ENCODE assay signal across 2 cellular contexts in genomic region chr6:83951423-83951822, GRCh38.
A peak's percentile ranks its signal among the peaks of the same experiment; 100 is the strongest.
DNase-seq lines count a peak whose midpoint lies in the region; ATAC-seq, FAIRE-seq and TF ChIP-seq lines count a peak whose summit lies in the region.
"Not testable (repeated sequence)": the region's sequence is repeated elsewhere in the genome, so short reads cannot be mapped to it uniquely, and the experiment has no call there.

No MANE protein-coding gene starts in this region.

- not testable (repeated sequence) for H3K4me1 ChIP-seq in HEK293 (ENCODE audit: control insufficient read depth, insufficient read depth, low read length); K562 (replicated peaks in 1 of 2; ENCODE audit: control insufficient read depth in 2 of 2, insufficient read depth in 2 of 2, low read length in 2 of 2)

- H3K79me2 ChIP-seq in K562 (ENCODE audit: control insufficient read depth, insufficient read depth, low read length), result not testable (repeated sequence)

- intact Hi-C loops in K562 (cut with micrococcal nuclease), result not testable (repeated sequence)

- not testable (repeated sequence) for DNase-seq in K562 (ENCODE audit: extremely low read depth in 1 of 4, low spot score in 3 of 4)

- not testable (repeated sequence) for H3K9me3 ChIP-seq in HEK293 (ENCODE audit: control insufficient read depth, insufficient read depth, low read depth, low read length); K562 (replicated peaks; ENCODE audit: control insufficient read depth, insufficient read depth, low read depth, low read length)

- H4K20me1 ChIP-seq in K562 (replicated peaks; ENCODE audit: control insufficient read depth, insufficient read depth, low read length), result not testable (repeated sequence)

- H3K27me3 ChIP-seq in K562 (ENCODE audit: control insufficient read depth in 2 of 2, insufficient read depth in 2 of 2, low read length in 2 of 2), result not testable (repeated sequence)

- FAIRE-seq in K562 (lab: Jason Lieb, UNC), result not testable (repeated sequence)

- WGBS in K562 (ENCODE audit: insufficient coverage, low coverage, missing lambda C conversion rate), result 92% methylated on average over 2 of the region's 2 CpGs

- TF ChIP-seq POLR2A in K562 (conservative IDR thresholded peaks at IDR 0.05), result not testable (repeated sequence)

- CTCF ChIA-PET in HEK293 (lab: Yijun Ruan, JAX); K562 (lab: Yijun Ruan, JAX; ENCODE audit: low intra/inter-chr PET ratio): not testable (repeated sequence)

- POLR2A ChIA-PET in HEK293 (lab: Yijun Ruan, JAX); K562 (lab: Yijun Ruan, JAX): not testable (repeated sequence)

- not testable (repeated sequence) for ATAC-seq in K562

- in situ Hi-C loops in K562 (cut with MboI), result not testable (repeated sequence)

- peaks cover 0 to 13% of the 10 kb centered on the region in 2 experiments; a peak in 1 of 3 replicates for H3K36me3 ChIP-seq in HEK293 (ENCODE audit: control insufficient read depth in 2 of 2, insufficient read depth in 1 of 2, low read length in 2 of 2)
- H3K36me3 ChIP-seq in K562 (ENCODE audit: control insufficient read depth, insufficient read depth, low read length), result not testable (repeated sequence)

- H3K9me1 ChIP-seq in K562 (ENCODE audit: control insufficient read depth, insufficient read depth, low read length), result not testable (repeated sequence)

- H2AFZ ChIP-seq in K562 (ENCODE audit: low read depth, low read length), result not testable (repeated sequence)

- not testable (repeated sequence) for TF ChIP-seq RAD21 in K562 (CRISPR knock-in tag; conservative IDR thresholded peaks at IDR 0.05 in 1 of 2, IDR thresholded peaks at IDR 0.05 in 1 of 2)

- H3K4me3 ChIP-seq in HEK293 (ENCODE audit: low read depth, low read length); K562: not testable (repeated sequence)

- BruUV-seq in K562 (replicated peaks; lab: Mats Ljungman, UMichigan), result not testable (repeated sequence)

- not testable (repeated sequence) for H3K27ac ChIP-seq in HEK293 (ENCODE audit: extremely low read depth, low read depth, low read length); K562 (ENCODE audit: extremely low read depth, low read depth, low read length)

- TF ChIP-seq EP300 in K562 (IDR thresholded peaks at IDR 0.05; ENCODE audit: low read length), result not testable (repeated sequence)

- not testable (repeated sequence) for H3K9ac ChIP-seq in K562 (ENCODE audit: insufficient read depth in 1 of 2, low read depth in 2 of 2, low read length in 2 of 2)

- not testable (repeated sequence) for H3K4me2 ChIP-seq in K562 (ENCODE audit: insufficient read depth, low read length)

- TF ChIP-seq CTCF in HEK293 (tag by site-specific recombination; IDR thresholded peaks at IDR 0.05); K562 (IDR thresholded peaks at IDR 0.05 in 2 of 3, conservative IDR thresholded peaks at IDR 0.05 in 1 of 3; ENCODE audit: insufficient read depth in 2 of 3, low read depth in 1 of 3, low read length in 3 of 3): not testable (repeated sequence)

TF ChIP-seq in HEK293, 187 proteins besides CTCF, POLR2A, EP300 and RAD21:
- TF ChIP-seq, protein P1, sequence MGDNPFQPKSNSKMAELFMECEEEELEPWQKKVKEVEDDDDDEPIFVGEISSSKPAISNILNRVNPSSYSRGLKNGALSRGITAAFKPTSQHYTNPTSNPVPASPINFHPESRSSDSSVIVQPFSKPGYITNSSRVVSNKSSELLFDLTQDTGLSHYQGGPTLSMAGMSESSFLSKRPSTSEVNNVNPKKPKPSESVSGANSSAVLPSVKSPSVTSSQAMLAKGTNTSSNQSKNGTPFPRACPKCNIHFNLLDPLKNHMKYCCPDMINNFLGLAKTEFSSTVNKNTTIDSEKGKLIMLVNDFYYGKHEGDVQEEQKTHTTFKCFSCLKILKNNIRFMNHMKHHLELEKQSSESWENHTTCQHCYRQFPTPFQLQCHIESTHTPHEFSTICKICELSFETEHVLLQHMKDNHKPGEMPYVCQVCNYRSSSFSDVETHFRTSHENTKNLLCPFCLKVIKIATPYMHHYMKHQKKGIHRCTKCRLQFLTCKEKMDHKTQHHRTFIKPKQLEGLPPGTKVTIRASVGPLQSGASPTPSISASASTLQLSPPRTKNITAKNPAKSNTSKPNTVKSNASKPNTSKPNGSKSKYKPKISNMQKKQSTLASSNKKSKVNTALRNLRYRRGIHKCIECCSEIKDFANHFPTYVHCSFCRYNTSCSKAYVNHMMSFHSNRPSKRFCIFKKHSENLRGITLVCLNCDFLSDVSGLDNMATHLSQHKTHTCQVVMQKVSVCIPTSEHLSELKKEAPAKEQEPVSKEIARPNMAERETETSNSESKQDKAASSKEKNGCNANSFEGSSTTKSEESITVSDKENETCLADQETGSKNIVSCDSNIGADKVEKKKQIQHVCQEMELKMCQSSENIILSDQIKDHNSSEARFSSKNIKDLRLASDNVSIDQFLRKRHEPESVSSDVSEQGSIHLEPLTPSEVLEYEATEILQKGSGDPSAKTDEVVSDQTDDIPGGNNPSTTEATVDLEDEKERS (tag by site-specific recombination; IDR thresholded peaks at IDR 0.05), result peak; percentile 73; the same call in 1 of the 2 replicates
- TF ChIP-seq ZNF146 (tag by site-specific recombination; IDR thresholded peaks at IDR 0.05), result peak; percentile 98

TF ChIP-seq in K562, 482 proteins besides CTCF, POLR2A, EP300 and RAD21:
- peak; percentile 88 for TF ChIP-seq ZNF146 (CRISPR knock-in tag; IDR thresholded peaks at IDR 0.05; ENCODE audit: unreplicated experiment)
- peak; percentile 51; the same call in 1 of the 2 replicates for TF ChIP-seq BCOR (IDR thresholded peaks at IDR 0.05)
